In the genomic region with DNA sequence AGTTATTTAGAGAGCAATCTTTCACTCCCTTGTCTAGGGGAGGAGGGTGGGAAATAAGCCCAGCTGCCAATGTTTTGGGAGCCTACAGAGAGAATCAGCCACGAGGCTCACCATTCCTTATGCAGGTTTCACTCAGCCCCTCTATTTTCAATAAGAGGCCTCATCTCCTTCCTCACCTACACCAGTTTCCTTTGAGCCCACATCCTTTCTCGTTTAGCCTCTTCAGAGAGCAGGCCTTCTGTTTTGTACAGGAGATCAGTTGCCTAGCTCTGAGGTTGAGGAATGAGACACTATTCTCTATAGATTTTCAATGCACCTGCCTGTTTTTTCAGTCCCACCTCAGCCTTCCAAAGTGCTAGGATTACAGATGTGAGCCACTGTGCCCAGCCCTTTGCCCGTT, we compare ENCODE assay signal across 15 cellular contexts. TPM values are rescaled to one million over a fixed set of nuclear protein-coding genes. Genes with fewer than 3 reads are reported as not detected.
A peak's percentile ranks its signal among the peaks of the same experiment; 100 is the strongest.
DNase-seq lines count a peak whose midpoint lies in the region; ATAC-seq and TF ChIP-seq lines count a peak whose summit lies in the region.
"Had no signal": no experiment of that assay in that cellular context is flagged by ENCODE, and none has a peak within 500 bp of the region (broad histone marks: within the 10 kb centered on the region; RNA-seq: fewer than 3 reads in every experiment).

No MANE protein-coding gene starts in this region.

- H4K20me1 ChIP-seq in DND-41 (ENCODE audit: insufficient read depth, low read length) (no peaks in the 10 kb centered on the region), osteoblast (ENCODE audit: insufficient read depth, low read length) (peaks cover 7% of the 10 kb centered on the region)

- POLR2A ChIA-PET in activated CD8-positive, alpha-beta T cell treated with anti-CD3 and anti-CD28 coated beads for 36 hours (lab: Charles Lee): interaction anchor here (0.9 to 1.6 kb wide), 3 partner anchors 15 to 268 kb away, joined by 3 read pairs; a partner anchor contains a TSS

- no peak for TF ChIP-seq EP300 in tibial nerve (IDR thresholded peaks at IDR 0.05)

- H3K4me3 Mint-ChIP-seq in activated CD8-positive, alpha-beta T cell treated with anti-CD3 and anti-CD28 coated beads for 36 hours: no peak overlapping the region

- intact Hi-C loops in activated CD8-positive, alpha-beta T cell treated with anti-CD3 and anti-CD28 coated beads for 36 hours (cut with micrococcal nuclease): no loop called here

- H3K36me3 ChIP-seq in DND-41 (ENCODE audit: insufficient read depth, low read length) (peaks cover 70% of the 10 kb centered on the region), osteoblast (ENCODE audit: insufficient read depth, low read length) (peaks cover 92% of the 10 kb centered on the region), tibial nerve (peaks cover 0 to 84% (median 5%) of the 10 kb centered on the region in 3 donors)

- H3K9ac ChIP-seq in DND-41 (ENCODE audit: low read depth, low read length): no peak overlapping the region

- no peak for TF ChIP-seq POLR2A in tibial nerve (IDR thresholded peaks at IDR 0.05)
- no peak for TF ChIP-seq POLR2A in erythroblast (IDR thresholded peaks at IDR 0.05; ENCODE audit: low read length)

- no peaks in the 10 kb centered on the region for H3K27me3 Mint-ChIP-seq in activated CD8-positive, alpha-beta T cell treated with anti-CD3 and anti-CD28 coated beads for 36 hours

- no peak for TF ChIP-seq CTCF in DND-41 (IDR thresholded peaks at IDR 0.05; ENCODE audit: borderline replicate concordance, extremely low read depth, low read length, poor library complexity, severe bottlenecking)
- no peak for TF ChIP-seq CTCF in activated CD8-positive, alpha-beta T cell treated with anti-CD3 and anti-CD28 coated beads for 36 hours (IDR thresholded peaks at IDR 0.05)
- TF ChIP-seq CTCF in osteoblast (IDR thresholded peaks at IDR 0.05; ENCODE audit: extremely low read depth, low read depth, low read length): no peak
- TF ChIP-seq CTCF in tibial nerve (IDR thresholded peaks at IDR 0.05): no peak

- H3K4me3 ChIP-seq in DND-41 (ENCODE audit: low read depth in 1 of 2, low read length in 2 of 2) (no peak overlapping the region), osteoblast (ENCODE audit: insufficient read depth, low read length) (no peak overlapping the region), tibial nerve (no peak overlapping the region)
- H3K4me3 ChIP-seq: K562 had no signal

- H3K9me3 ChIP-seq in DND-41 (ENCODE audit: insufficient read depth, low read length, severe bottlenecking) (no peaks in the 10 kb centered on the region), osteoblast (ENCODE audit: low read depth, low read length) (no peaks in the 10 kb centered on the region), tibial nerve (no peaks in the 10 kb centered on the region)

- H3K79me2 ChIP-seq in DND-41 (ENCODE audit: insufficient read depth, low read length) (no peaks in the 10 kb centered on the region), osteoblast (ENCODE audit: insufficient read depth, low read length) (peaks cover 45% of the 10 kb centered on the region)

- H3K4me2 ChIP-seq in DND-41 (ENCODE audit: insufficient read depth, low read length): no peak overlapping the region
- no peak overlapping the region for H3K4me2 ChIP-seq in osteoblast (ENCODE audit: insufficient read depth, low read length)

- CTCF ChIA-PET in activated CD8-positive, alpha-beta T cell treated with anti-CD3 and anti-CD28 coated beads for 36 hours (lab: Charles Lee): interaction anchor here (0.7 to 1.7 kb wide), 2 partner anchors 58 to 346 kb away, joined by 3 to 5 read pairs; no protein-coding TSS in a partner anchor

- H3K36me3 Mint-ChIP-seq in activated CD8-positive, alpha-beta T cell treated with anti-CD3 and anti-CD28 coated beads for 36 hours (ENCODE audit: low read depth): peaks cover 51% of the 10 kb centered on the region

- peak; percentile 85 for ATAC-seq in DND-41 (ENCODE audit: insufficient read depth, low read depth)
- ATAC-seq in GM18870 (IDR thresholded peaks at IDR 0.05; ENCODE audit: unreplicated experiment): peak; percentile 70
- peak; percentile 77 for ATAC-seq in HG02885 (IDR thresholded peaks at IDR 0.05; ENCODE audit: poor library complexity, unreplicated experiment)
- ATAC-seq in activated CD8-positive, alpha-beta T cell treated with anti-CD3 and anti-CD28 coated beads for 36 hours: peak; percentile 94
- ATAC-seq in GM21360 (IDR thresholded peaks at IDR 0.05; ENCODE audit: unreplicated experiment): no peak
- ATAC-seq: K562, SK-N-SH treated with all-trans-retinoic acid at 6 μM for 48 hours had no signal

- peak overlapping the region; percentile 77 for H3K27ac Mint-ChIP-seq in activated CD8-positive, alpha-beta T cell treated with anti-CD3 and anti-CD28 coated beads for 36 hours

- no peaks in the 10 kb centered on the region for H3K9me3 Mint-ChIP-seq in activated CD8-positive, alpha-beta T cell treated with anti-CD3 and anti-CD28 coated beads for 36 hours

- H3K4me1 ChIP-seq in DND-41 (ENCODE audit: insufficient read depth, low read length) (peaks cover 15% of the 10 kb centered on the region), osteoblast (ENCODE audit: insufficient read depth, low read length) (no peaks in the 10 kb centered on the region), tibial nerve (no peaks in the 10 kb centered on the region)

- peaks cover 39% of the 10 kb centered on the region for H3K4me1 Mint-ChIP-seq in activated CD8-positive, alpha-beta T cell treated with anti-CD3 and anti-CD28 coated beads for 36 hours (ENCODE audit: low read depth)

- H3K27me3 ChIP-seq in DND-41 (ENCODE audit: insufficient read depth, low read length, poor library complexity): no peaks in the 10 kb centered on the region
- no peaks in the 10 kb centered on the region for H3K27me3 ChIP-seq in osteoblast (ENCODE audit: insufficient read depth, low read length)
- H3K27me3 ChIP-seq in tibial nerve: no peaks in the 10 kb centered on the region
- H3K27me3 ChIP-seq: brain microvascular endothelial cell had no signal

- peak; percentile 28 for DNase-seq in DND-41
- peak; percentile 30 for DNase-seq in activated CD8-positive, alpha-beta T cell treated with anti-CD3 and anti-CD28 coated beads for 36 hours
- DNase-seq in osteoblast (ENCODE audit: insufficient read length, low spot score, missing footprints): no peak
- DNase-seq in tibial nerve (ENCODE audit: low spot score in 2 of 2): no peak
- no peak for DNase-seq in erythroblast (lab: John Stamatoyannopoulos, UW)
- DNase-seq: brain microvascular endothelial cell, NCI-H1930, nucleus accumbens had no signal

- H2AFZ ChIP-seq in DND-41 (ENCODE audit: low read depth, low read length) (no peak overlapping the region), osteoblast (ENCODE audit: low read length) (no peak overlapping the region)

- H3K27ac ChIP-seq in DND-41 (ENCODE audit: low read length) (peak overlapping the region; percentile 24), osteoblast (ENCODE audit: low read depth, low read length) (no peak overlapping the region), tibial nerve (no peak overlapping the region)
- H3K27ac ChIP-seq: brain microvascular endothelial cell, C4-2B had no signal

- WGBS in tibial nerve, 2 donors: 80 to 83% methylated on average over 3 of the region's 3 CpGs

RNA-seq across cellular contexts. Expression of a gene that starts 17.9 kb away (rescaled TPM):
- 10 to 100 TPM; 11.4 to 11.6 TPM for total RNA-seq in activated CD8-positive, alpha-beta T cell treated with anti-CD3 and anti-CD28 coated beads for 36 hours
- total RNA-seq in osteoblast (26.5 and 35.8 TPM in 2 replicates), tibial nerve (10 to 100 TPM in 2 of 4 donors, 1 to 10 TPM in 2; 6.3 to 14.4 (median 10.2) TPM)

RNA-seq across cellular contexts. Expression of a gene that starts 32.4 kb away (rescaled TPM):
- total RNA-seq in activated CD8-positive, alpha-beta T cell treated with anti-CD3 and anti-CD28 coated beads for 36 hours: under 1 TPM; 0.02 to 0.05 TPM
- total RNA-seq in osteoblast (0.29 and 0.72 TPM in 2 replicates), tibial nerve (under 1 TPM in 1 of 4 donors, not detected in 3; under 0.01 TPM)
- total RNA-seq: activated CD8-positive, alpha-beta memory T cell treated with anti-CD3 and anti-CD28 coated beads for 36 hours had no signal

Comparison
In these comparisons a context has a peak if more than half of its experiments do, and no peak if none do; other contexts are left out.
1. DNase-seq: peak in DND-41 (single experiment) and activated CD8-positive, alpha-beta T cell treated with anti-CD3 and anti-CD28 coated beads for 36 hours (single experiment); none in osteoblast (single experiment), tibial nerve (0 of 2) and erythroblast (0 of 2).